ENCODE assay signal across 26 cellular contexts in genomic region chr7:4816419-4817080, GRCh38. TPM values are rescaled to one million over a fixed set of nuclear protein-coding genes. Genes with fewer than 3 reads are reported as not detected.
"Had no signal": no experiment of that assay in that cellular context is flagged by ENCODE, and none has a peak within 500 bp of the region (broad histone marks: within the 10 kb centered on the region; RNA-seq: fewer than 3 reads in every experiment).

No MANE protein-coding gene starts in this region.

- H3K27ac Mint-ChIP-seq: activated CD8-positive, alpha-beta T cell treated with anti-CD3 and anti-CD28 coated beads for 36 hours; activated naive CD8-positive, alpha-beta T cell; activated T-helper 17 cell treated with anti-CD3 and anti-CD28 coated beads, Interleukin-2, amount 50 U/mL, for 72 hours had no signal

- H3K36me3 Mint-ChIP-seq: activated naive CD8-positive, alpha-beta T cell had no signal

- H3K4me1 Mint-ChIP-seq: activated T-helper 17 cell treated with anti-CD3 and anti-CD28 coated beads, Interleukin-2, amount 50 U/mL, for 72 hours had no signal

- ATAC-seq: activated CD8-positive, alpha-beta T cell treated with anti-CD3 and anti-CD28 coated beads for 36 hours; activated T-cell treated with anti-CD3 and anti-CD28 coated beads, Interleukin-2, amount 50 U/mL, for 4 hours; activated T-helper 17 cell treated with anti-CD3 and anti-CD28 coated beads, Interleukin-2, amount 50 U/mL, for 72 hours; body of pancreas; gastroesophageal sphincter had no signal

- H3K4me3 ChIP-seq: body of pancreas, colonic mucosa, esophagus squamous epithelium, gastroesophageal sphincter had no signal

- H3K4me3 Mint-ChIP-seq: activated CD8-positive, alpha-beta T cell treated with anti-CD3 and anti-CD28 coated beads for 36 hours; activated naive CD8-positive, alpha-beta T cell; activated T-cell treated with anti-CD3 and anti-CD28 coated beads, Interleukin-2, amount 50 U/mL, for 4 hours; activated T-helper 17 cell treated with anti-CD3 and anti-CD28 coated beads, Interleukin-2, amount 50 U/mL, for 72 hours had no signal

- DNase-seq: activated CD4-positive, alpha-beta T cell treated with anti-CD3 and anti-CD28 coated beads for 48 hours; activated CD4-positive, alpha-beta T cell treated with anti-CD3 and anti-CD28 coated beads, Interleukin-2, amount 50 U/mL, for 1 hour; activated CD4-positive, alpha-beta T cell treated with anti-CD3 and anti-CD28 coated beads, Interleukin-2, amount 50 U/mL, for 48 hours; activated CD8-positive, alpha-beta memory T cell treated with anti-CD3 and anti-CD28 coated beads for 24 hours; activated CD8-positive, alpha-beta T cell treated with anti-CD3 and anti-CD28 coated beads for 36 hours; activated effector memory CD4-positive, alpha-beta T cell treated with Interleukin-2 at 50 U/mL for 16 hours; activated gamma-delta T cell treated with Interleukin-2 at 50 U/mL for 16 hours; activated naive CD4-positive, alpha-beta T cell treated with anti-CD3 and anti-CD28 coated beads, Interleukin-2, amount 50 U/mL, for 16 hours; activated naive CD4-positive, alpha-beta T cell treated with Interleukin-2 at 50 U/mL for 16 hours; activated T-cell treated with anti-CD3 and anti-CD28 coated beads, Interleukin-2, amount 50 U/mL, for 4 hours; amniotic stem cell; anterior cingulate cortex; body of pancreas; colonic mucosa; effector CD8-positive, alpha-beta T cell; esophagus squamous epithelium; foreskin melanocyte; head of caudate nucleus; hippocampal formation; T-helper 2 cell had no signal

- H3K27ac ChIP-seq: body of pancreas, colonic mucosa, epithelial cell of prostate, esophagus squamous epithelium, gastroesophageal sphincter had no signal

- H3K9me3 Mint-ChIP-seq: activated CD8-positive, alpha-beta T cell treated with anti-CD3 and anti-CD28 coated beads for 36 hours; activated T-cell treated with anti-CD3 and anti-CD28 coated beads, Interleukin-2, amount 50 U/mL, for 4 hours; activated T-helper 17 cell treated with anti-CD3 and anti-CD28 coated beads, Interleukin-2, amount 50 U/mL, for 72 hours had no signal

- H3K4me1 ChIP-seq: body of pancreas, colonic mucosa had no signal

- H3K9me3 ChIP-seq: body of pancreas, colonic mucosa, esophagus squamous epithelium had no signal

- H3K36me3 ChIP-seq: colonic mucosa, esophagus squamous epithelium had no signal

- H3K27me3 ChIP-seq: body of pancreas, colonic mucosa had no signal

RNA-seq across cellular contexts. Expression of gene PAPOLB, which starts 45.3 kb away (rescaled TPM):
- total RNA-seq: activated CD8-positive, alpha-beta T cell treated with anti-CD3 and anti-CD28 coated beads for 36 hours; activated T-helper 17 cell treated with anti-CD3 and anti-CD28 coated beads, Interleukin-2, amount 50 U/mL, for 72 hours; fibroblast of villous mesenchyme; glomerular endothelial cell had no signal
